Comparison of ENCODE assay signal across 27 cellular contexts in the genomic region with DNA sequence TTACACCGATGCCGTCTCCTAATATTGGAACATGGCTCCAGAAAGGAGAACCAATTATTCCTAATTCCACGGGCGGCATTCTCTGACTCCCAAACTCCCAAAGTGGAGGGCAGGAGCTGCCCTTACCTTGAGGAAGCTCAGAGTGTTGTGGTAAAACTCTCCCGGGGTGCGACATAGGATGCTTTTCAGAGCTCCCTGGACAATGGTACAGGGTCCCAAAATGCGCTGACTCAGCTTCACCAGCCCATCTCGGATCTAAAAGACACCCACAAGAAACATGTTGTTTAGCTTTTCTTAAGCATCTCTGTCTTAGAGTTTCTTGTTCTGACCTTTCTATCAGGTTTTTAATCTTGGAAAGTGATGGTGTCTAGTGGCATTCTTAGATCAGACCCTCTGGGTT. TPM values are rescaled to one million over a fixed set of nuclear protein-coding genes. Genes with fewer than 3 reads are reported as not detected.
"Had no signal": no experiment of that assay in that cellular context is flagged by ENCODE, and none has a peak within 500 bp of the region (broad histone marks: within the 10 kb centered on the region; RNA-seq: fewer than 3 reads in every experiment).

No MANE protein-coding gene starts in this region.

- H3K27me3 ChIP-seq: SJCRH30 had no signal

- H3K27ac ChIP-seq: SJCRH30 had no signal

- ATAC-seq: Panc1, PC-3, Right ventricle myocardium inferior, SK-N-SH treated with all-trans-retinoic acid at 6 μM for 48 hours had no signal

- H3K9me3 ChIP-seq: SJCRH30 had no signal

- H3K4me1 ChIP-seq: SJCRH30 had no signal

- DNase-seq: KBM-7, MV-4-11, NCI-H1048, NCI-H1105, NCI-H1417, NCI-H1436 treated with DMSO at 0.1 percent for 48 hours, NCI-H1694, NCI-H187 treated with DMSO at 0.1 percent for 48 hours, NCI-H2081, NCI-H2107, NCI-H226, NCI-H446, NCI-H510A, NCI-H524 treated with DMSO at 0.1 percent for 48 hours, NCI-H69, NCI-H774, PC-3, SHP77 treated with DMSO at 0.1 percent for 48 hours, SJCRH30 had no signal

- H3K36me3 ChIP-seq: SJCRH30 had no signal

- H3K4me3 ChIP-seq: SJCRH30 had no signal

RNA-seq across cellular contexts. Expression of gene TAT, which starts 6.7 kb away (rescaled TPM):
- total RNA-seq: LHCN-M2, MCF 10A, OCI-LY7, PC-3, Right ventricle myocardium inferior, RPMI7951, SJCRH30 had no signal
- polyA plus RNA-seq: IgD-negative memory B cell had no signal

RNA-seq across cellular contexts. Expression of gene CHST4, which starts 43.9 kb away (rescaled TPM):
- total RNA-seq: PC-3, Right ventricle myocardium inferior, RPMI7951 had no signal
- polyA plus RNA-seq: IgD-negative memory B cell had no signal

RNA-seq across cellular contexts. Expression of gene MARVELD3, which starts 55.8 kb away (rescaled TPM):
- total RNA-seq: LHCN-M2, OCI-LY7, Right ventricle myocardium inferior, RPMI7951 had no signal
- polyA plus RNA-seq: IgD-negative memory B cell had no signal
